Comparison of ENCODE assay signal across 9 cellular contexts in genomic region chr16:83953796-83954576, GRCh38. TPM values are rescaled to one million over a fixed set of nuclear protein-coding genes. Genes with fewer than 3 reads are reported as not detected.
DNase-seq lines count a peak whose midpoint lies in the region; ATAC-seq and TF ChIP-seq lines count a peak whose summit lies in the region.
"Had no signal": no experiment of that assay in that cellular context is flagged by ENCODE, and none has a peak within 500 bp of the region (broad histone marks: within the 10 kb centered on the region; RNA-seq: fewer than 3 reads in every experiment).

No MANE protein-coding gene starts in this region.

- no peak for TF ChIP-seq CTCF in WTC11 (IDR thresholded peaks at IDR 0.05)
- peak; percentile 46 for TF ChIP-seq CTCF in left ventricle myocardium inferior (IDR thresholded peaks at IDR 0.05; ENCODE audit: borderline replicate concordance)

- CTCF ChIA-PET in WTC11 (lab: Charles Lee), result interaction anchor here (0.5 to 2.2 kb wide), 31 partner anchors 10 to 1074 kb away, joined by 3 to 28 read pairs (median 4); partner anchors contain the start of genes KIAA0513, SLC38A8 and TAF1C

- peak overlapping the region; percentile 72 for H3K27ac Mint-ChIP-seq in activated CD4-positive, alpha-beta T cell treated with anti-CD3 and anti-CD28 coated beads, Interleukin-2, amount 10 ng/mL, durations not matched to agents 24 days and 14 days
- no peak overlapping the region for H3K27ac Mint-ChIP-seq in WTC11

- no peaks in the 10 kb centered on the region for H3K9me3 ChIP-seq in left ventricle myocardium inferior (replicated peaks)

- H3K36me3 ChIP-seq in left ventricle myocardium inferior, result no peaks in the 10 kb centered on the region

- peak overlapping the region; percentile 99 for H3K27ac ChIP-seq in left ventricle myocardium inferior (replicated peaks)

- H3K4me3 Mint-ChIP-seq in activated CD4-positive, alpha-beta T cell treated with anti-CD3 and anti-CD28 coated beads, Interleukin-2, amount 10 ng/mL, durations not matched to agents 24 days and 14 days, result peak overlapping the region; percentile 82
- H3K4me3 Mint-ChIP-seq in WTC11, result peak overlapping the region; percentile 53

- H3K4me1 Mint-ChIP-seq in activated CD4-positive, alpha-beta T cell treated with anti-CD3 and anti-CD28 coated beads, Interleukin-2, amount 10 ng/mL, durations not matched to agents 24 days and 14 days, result peaks cover 14% of the 10 kb centered on the region
- H3K4me1 Mint-ChIP-seq in WTC11, result peaks cover 8% of the 10 kb centered on the region

- no peaks in the 10 kb centered on the region for H3K36me3 Mint-ChIP-seq in activated CD4-positive, alpha-beta T cell treated with anti-CD3 and anti-CD28 coated beads, Interleukin-2, amount 10 ng/mL, durations not matched to agents 24 days and 14 days (ENCODE audit: low read depth)
- H3K36me3 Mint-ChIP-seq in WTC11, result no peaks in the 10 kb centered on the region

- peaks cover 8% of the 10 kb centered on the region for H3K27me3 Mint-ChIP-seq in activated CD4-positive, alpha-beta T cell treated with anti-CD3 and anti-CD28 coated beads, Interleukin-2, amount 10 ng/mL, durations not matched to agents 24 days and 14 days
- H3K27me3 Mint-ChIP-seq in WTC11 (ENCODE audit: low read depth), result no peaks in the 10 kb centered on the region

- H3K4me3 ChIP-seq in left ventricle myocardium inferior, result peak overlapping the region; percentile 83
- peak overlapping the region; percentile 59 for H3K4me3 ChIP-seq in skeletal muscle cell (ENCODE audit: low read depth, low read length)

- intact Hi-C loops in activated CD4-positive, alpha-beta T cell treated with anti-CD3 and anti-CD28 coated beads, Interleukin-2, amount 10 ng/mL, durations not matched to agents 24 days and 14 days (cut with micrococcal nuclease), result loop anchor here (1.0 to 10.0 kb wide), 5 partner anchors 55 to 551 kb away; partner anchors contain the start of genes MBTPS1, MEAK7, MLYCD and TAF1C
- intact Hi-C loops in left ventricle myocardium inferior (cut with micrococcal nuclease), result loop anchor here (10.0 kb wide), 1 partner anchor 231 kb away; the partner anchor contains the start of gene TAF1C

- H3K27me3 ChIP-seq in left ventricle myocardium inferior (ENCODE audit: low read depth), result no peaks in the 10 kb centered on the region

- POLR2A ChIA-PET in WTC11 (lab: Charles Lee), result interaction anchor here (0.6 kb wide), 1 partner anchor 84 kb away, joined by 3 read pairs; no protein-coding TSS in a partner anchor

- ATAC-seq in WTC11 (peak; percentile 29), GM18861 (IDR thresholded peaks at IDR 0.05; ENCODE audit: unreplicated experiment) (no peak), HG03565 (IDR thresholded peaks at IDR 0.05; ENCODE audit: unreplicated experiment) (no peak)

- DNase-seq in activated CD4-positive, alpha-beta T cell treated with anti-CD3 and anti-CD28 coated beads, Interleukin-2, amount 10 ng/mL, durations not matched to agents 24 days and 14 days, result peak; percentile 75
- no peak for DNase-seq in activated CD4-positive, alpha-beta T cell treated with anti-CD3 and anti-CD28 coated beads, Interleukin-2, amount 50 U/mL, for 1 hour
- peak; percentile 23 for DNase-seq in KG1 (lab: John Stamatoyannopoulos, UW)
- no peak for DNase-seq in WTC11 (ENCODE audit: low spot score)
- no peak for DNase-seq in left ventricle myocardium inferior
- DNase-seq in skeletal muscle cell (ENCODE audit: low read depth), result no peak

- H3K4me1 ChIP-seq in left ventricle myocardium inferior, result peaks cover 47% of the 10 kb centered on the region

- no peaks in the 10 kb centered on the region for H3K9me3 Mint-ChIP-seq in activated CD4-positive, alpha-beta T cell treated with anti-CD3 and anti-CD28 coated beads, Interleukin-2, amount 10 ng/mL, durations not matched to agents 24 days and 14 days
- H3K9me3 Mint-ChIP-seq in WTC11, result peaks cover 5% of the 10 kb centered on the region; the same call in 1 of the 2 replicates

TF ChIP-seq in WTC11, 78 proteins besides CTCF, POLR2A, EP300 and RAD21:
- TF ChIP-seq ZNF219 (CRISPR knock-in tag; IDR thresholded peaks at IDR 0.05; ENCODE audit: borderline replicate concordance), result no peak
TF ChIP-seq in WTC11: peak in this region for 0.

RNA-seq across cellular contexts. Expression of gene OSGIN1, which starts 0.9 kb away (rescaled TPM):
- 0.72 and 1.3 TPM in 2 replicates for total RNA-seq in activated CD4-positive, alpha-beta T cell treated with anti-CD3 and anti-CD28 coated beads, Interleukin-2, amount 10 ng/mL, durations not matched to agents 24 days and 14 days
- total RNA-seq in WTC11 (2021) (0.73 to 1.7 TPM (median 1.1 TPM) in 3 replicates), left ventricle myocardium inferior (12.5 TPM)

RNA-seq across cellular contexts. Expression of gene NECAB2, which starts 14.1 kb away (rescaled TPM):
- total RNA-seq in activated CD4-positive, alpha-beta T cell treated with anti-CD3 and anti-CD28 coated beads, Interleukin-2, amount 10 ng/mL, durations not matched to agents 24 days and 14 days, result not detected in 2 replicates
- total RNA-seq in WTC11 (2021), result 2.9 to 4.9 TPM (median 4.4 TPM) in 3 replicates
- total RNA-seq in left ventricle myocardium inferior, result 0.69 TPM
- total RNA-seq: glomerular endothelial cell had no signal

RNA-seq across cellular contexts. Expression of gene MLYCD, which starts 55.1 kb away (rescaled TPM):
- 5.0 and 5.3 TPM in 2 replicates for total RNA-seq in activated CD4-positive, alpha-beta T cell treated with anti-CD3 and anti-CD28 coated beads, Interleukin-2, amount 10 ng/mL, durations not matched to agents 24 days and 14 days
- 5.9 to 6.3 TPM (median 6.1 TPM) in 3 replicates for total RNA-seq in WTC11 (2021)
- total RNA-seq in left ventricle myocardium inferior, result 50.4 TPM

Comparison
In these comparisons a context has a peak if more than half of its experiments do, and no peak if none do; other contexts are left out.
1. DNase-seq: peak in activated CD4-positive, alpha-beta T cell treated with anti-CD3 and anti-CD28 coated beads, Interleukin-2, amount 10 ng/mL, durations not matched to agents 24 days and 14 days (single experiment) and KG1 (single experiment); none in activated CD4-positive, alpha-beta T cell treated with anti-CD3 and anti-CD28 coated beads, Interleukin-2, amount 50 U/mL, for 1 hour (single experiment), WTC11 (single experiment), left ventricle myocardium inferior (single experiment) and skeletal muscle cell (single experiment).